In genomic region chr5:81506900-81507588, GRCh38 we compare ENCODE assay signal across 1 cellular context.
TF ChIP-seq lines count a peak whose summit lies in the region.

No MANE protein-coding gene starts in this region.

TF ChIP-seq in HepG2, 621 proteins besides CTCF, POLR2A, EP300 and RAD21 (continued from another document):
- TF ChIP-seq HMGXB4 (CRISPR knock-in tag; IDR thresholded peaks at IDR 0.05; ENCODE audit: borderline replicate concordance in 1 of 2, low read depth in 1 of 2) (no peak), SMC3 (IDR thresholded peaks at IDR 0.05; ENCODE audit: low read length) (peak; percentile 75), MAZ (IDR thresholded peaks at IDR 0.05; ENCODE audit: borderline replicate concordance, low read depth, low read length) (no peak), MAZ (CRISPR knock-in tag; IDR thresholded peaks at IDR 0.05; ENCODE audit: low read depth) (no peak), PAWR (CRISPR knock-in tag; IDR thresholded peaks at IDR 0.05; ENCODE audit: borderline replicate concordance) (no peak), CCDC6 (CRISPR knock-in tag; IDR thresholded peaks at IDR 0.05) (no peak), TARDBP (CRISPR knock-in tag; IDR thresholded peaks at IDR 0.05) (no peak), MIXL1 (CRISPR knock-in tag; IDR thresholded peaks at IDR 0.05) (no peak), TFDP1 (CRISPR knock-in tag; IDR thresholded peaks at IDR 0.05; ENCODE audit: borderline replicate concordance) (no peak), ZNF101 (CRISPR knock-in tag; IDR thresholded peaks at IDR 0.05; ENCODE audit: borderline replicate concordance, low read depth) (no peak), ZNF639 (CRISPR knock-in tag; conservative IDR thresholded peaks at IDR 0.05) (no peak), ERF (CRISPR knock-in tag; IDR thresholded peaks at IDR 0.05) (no peak), ZNF205 (CRISPR knock-in tag; IDR thresholded peaks at IDR 0.05) (no peak), ZNF446 (CRISPR knock-in tag; IDR thresholded peaks at IDR 0.05) (no peak), ARID4A (CRISPR knock-in tag; IDR thresholded peaks at IDR 0.05; ENCODE audit: borderline replicate concordance) (no peak), STAG1 (CRISPR knock-in tag; IDR thresholded peaks at IDR 0.05) (peak; percentile 82), ZNF644 (CRISPR knock-in tag; IDR thresholded peaks at IDR 0.05; ENCODE audit: low read depth) (no peak), ZNF543 (CRISPR knock-in tag; IDR thresholded peaks at IDR 0.05) (no peak), FOXC1 (CRISPR knock-in tag; IDR thresholded peaks at IDR 0.05; ENCODE audit: borderline replicate concordance) (no peak), MEF2D (CRISPR knock-in tag; IDR thresholded peaks at IDR 0.05) (peak; percentile 64)
